Comparison of ENCODE assay signal across 8 cellular contexts in genomic region chr11:28107331-28107725, GRCh38. TPM values are rescaled to one million over a fixed set of nuclear protein-coding genes. Genes with fewer than 3 reads are reported as not detected.
DNase-seq lines count a peak whose midpoint lies in the region; ATAC-seq and TF ChIP-seq lines count a peak whose summit lies in the region.

No MANE protein-coding gene starts in this region.

- DNase-seq in AG09309 (ENCODE audit: low read depth) (no peak), MG63 (peak; percentile 13)
- peak; percentile 2 to 5 for DNase-seq in activated T-cell treated with anti-CD3 and anti-CD28 coated beads, Interleukin-2, amount 50 U/mL, for 72 hours
- DNase-seq in stimulated activated naive B cell treated with anti-CD40 and anti-IgM and Interleukin-4, amounts not matched to agents 10 μg/mL and 1 μg/mL and 100 μg/mL, for 72 hours = no peak

- peaks cover 60% of the 10 kb centered on the region for H3K4me1 Mint-ChIP-seq in activated T-cell treated with anti-CD3 and anti-CD28 coated beads, Interleukin-2, amount 50 U/mL, for 72 hours (ENCODE audit: low read depth)
- peaks cover 9 to 40% of the 10 kb centered on the region in 2 donors for H3K4me1 Mint-ChIP-seq in stimulated activated naive B cell treated with anti-CD40 and anti-IgM and Interleukin-4, amounts not matched to agents 10 μg/mL and 1 μg/mL and 100 μg/mL, for 72 hours

- no peaks in the 10 kb centered on the region for H3K9me3 Mint-ChIP-seq in activated T-cell treated with anti-CD3 and anti-CD28 coated beads, Interleukin-2, amount 50 U/mL, for 72 hours
- H3K9me3 Mint-ChIP-seq in stimulated activated naive B cell treated with anti-CD40 and anti-IgM and Interleukin-4, amounts not matched to agents 10 μg/mL and 1 μg/mL and 100 μg/mL, for 72 hours = no peaks in the 10 kb centered on the region

- peaks cover 5 to 20% of the 10 kb centered on the region in 2 donors for H3K36me3 Mint-ChIP-seq in activated T-cell treated with anti-CD3 and anti-CD28 coated beads, Interleukin-2, amount 50 U/mL, for 72 hours (ENCODE audit: insufficient read depth in 2 of 2)
- no peaks in the 10 kb centered on the region for H3K36me3 Mint-ChIP-seq in stimulated activated naive B cell treated with anti-CD40 and anti-IgM and Interleukin-4, amounts not matched to agents 10 μg/mL and 1 μg/mL and 100 μg/mL, for 72 hours

- H3K27me3 Mint-ChIP-seq in activated T-cell treated with anti-CD3 and anti-CD28 coated beads, Interleukin-2, amount 50 U/mL, for 72 hours (ENCODE audit: low read depth) = no peaks in the 10 kb centered on the region
- no peaks in the 10 kb centered on the region for H3K27me3 Mint-ChIP-seq in stimulated activated naive B cell treated with anti-CD40 and anti-IgM and Interleukin-4, amounts not matched to agents 10 μg/mL and 1 μg/mL and 100 μg/mL, for 72 hours

- peaks cover 5% of the 10 kb centered on the region; the same call in 1 of the 2 replicates for H3K36me3 ChIP-seq in MG63

- peak overlapping the region; percentile 94 for H3K27ac Mint-ChIP-seq in activated T-cell treated with anti-CD3 and anti-CD28 coated beads, Interleukin-2, amount 50 U/mL, for 72 hours
- peak overlapping the region; percentile 99 for H3K27ac Mint-ChIP-seq in stimulated activated naive B cell treated with anti-CD40 and anti-IgM and Interleukin-4, amounts not matched to agents 10 μg/mL and 1 μg/mL and 100 μg/mL, for 72 hours

- no peaks in the 10 kb centered on the region for H3K9me3 ChIP-seq in MG63
- H3K9me3 ChIP-seq in iPS-18c (ENCODE audit: control insufficient read depth, insufficient read depth, low read length) = no peaks in the 10 kb centered on the region

- H3K27me3 ChIP-seq in MG63 = no peaks in the 10 kb centered on the region

- TF ChIP-seq CTCF in AG09309 (IDR thresholded peaks at IDR 0.05; ENCODE audit: control insufficient read depth, insufficient read depth, low read depth, low read length, missing control alignments) = no peak

- ATAC-seq in GM18868 (IDR thresholded peaks at IDR 0.05; ENCODE audit: unreplicated experiment) (peak; percentile 0), HG03460 (IDR thresholded peaks at IDR 0.05; ENCODE audit: unreplicated experiment) (no peak), HG02798 (IDR thresholded peaks at IDR 0.05; ENCODE audit: poor library complexity, unreplicated experiment) (no peak)
- ATAC-seq in activated T-cell treated with anti-CD3 and anti-CD28 coated beads, Interleukin-2, amount 50 U/mL, for 72 hours (replicated peaks in 1 of 2) = no peak
- ATAC-seq in stimulated activated naive B cell treated with anti-CD40 and anti-IgM and Interleukin-4, amounts not matched to agents 10 μg/mL and 1 μg/mL and 100 μg/mL, for 72 hours (replicated peaks) = peak in 1 of 2 donors; percentile 0

- peak overlapping the region; percentile 99 for H3K4me3 Mint-ChIP-seq in activated T-cell treated with anti-CD3 and anti-CD28 coated beads, Interleukin-2, amount 50 U/mL, for 72 hours
- peak overlapping the region; percentile 99 for H3K4me3 Mint-ChIP-seq in stimulated activated naive B cell treated with anti-CD40 and anti-IgM and Interleukin-4, amounts not matched to agents 10 μg/mL and 1 μg/mL and 100 μg/mL, for 72 hours

- H3K4me3 ChIP-seq in AG09309 (ENCODE audit: control insufficient read depth, low read depth, low read length) = peak overlapping the region; percentile 61
- peak overlapping the region; percentile 85 for H3K4me3 ChIP-seq in MG63
- H3K4me3 ChIP-seq in iPS-18c (ENCODE audit: insufficient read depth, low read depth, low read length) = peak overlapping the region; percentile 80

RNA-seq across cellular contexts. Expression of gene KIF18A, which starts 0.6 kb away (rescaled TPM):
- total RNA-seq in MG63 (2014; rRNA removed; shearing (Covaris generic); ENCODE audit: low replicate concordance) = 12.4 and 41.3 TPM in 2 replicates
- total RNA-seq in activated T-cell treated with anti-CD3 and anti-CD28 coated beads, Interleukin-2, amount 50 U/mL, for 72 hours = 10 to 100 TPM; 26.6 to 29.2 TPM

RNA-seq across cellular contexts. Expression of gene METTL15, which starts 0.9 kb away (rescaled TPM):
- 14.4 and 20.6 TPM in 2 replicates for total RNA-seq in MG63 (2014; rRNA removed; shearing (Covaris generic); ENCODE audit: low replicate concordance)
- 10 to 100 TPM; 18.2 to 19.5 TPM for total RNA-seq in activated T-cell treated with anti-CD3 and anti-CD28 coated beads, Interleukin-2, amount 50 U/mL, for 72 hours

Comparison
In these comparisons a context has a peak if more than half of its experiments do, and no peak if none do; other contexts are left out.
1. DNase-seq: peak in MG63 (single experiment) and activated T-cell treated with anti-CD3 and anti-CD28 coated beads, Interleukin-2, amount 50 U/mL, for 72 hours (2 of 2); none in AG09309 (single experiment) and stimulated activated naive B cell treated with anti-CD40 and anti-IgM and Interleukin-4, amounts not matched to agents 10 μg/mL and 1 μg/mL and 100 μg/mL, for 72 hours (single experiment).
2. Peak in every context shown above with its lines, with median percentiles within 50 percentile points of each other: H3K4me3 ChIP-seq.